13 cellular contexts compared by ENCODE assay signal in the genomic region with DNA sequence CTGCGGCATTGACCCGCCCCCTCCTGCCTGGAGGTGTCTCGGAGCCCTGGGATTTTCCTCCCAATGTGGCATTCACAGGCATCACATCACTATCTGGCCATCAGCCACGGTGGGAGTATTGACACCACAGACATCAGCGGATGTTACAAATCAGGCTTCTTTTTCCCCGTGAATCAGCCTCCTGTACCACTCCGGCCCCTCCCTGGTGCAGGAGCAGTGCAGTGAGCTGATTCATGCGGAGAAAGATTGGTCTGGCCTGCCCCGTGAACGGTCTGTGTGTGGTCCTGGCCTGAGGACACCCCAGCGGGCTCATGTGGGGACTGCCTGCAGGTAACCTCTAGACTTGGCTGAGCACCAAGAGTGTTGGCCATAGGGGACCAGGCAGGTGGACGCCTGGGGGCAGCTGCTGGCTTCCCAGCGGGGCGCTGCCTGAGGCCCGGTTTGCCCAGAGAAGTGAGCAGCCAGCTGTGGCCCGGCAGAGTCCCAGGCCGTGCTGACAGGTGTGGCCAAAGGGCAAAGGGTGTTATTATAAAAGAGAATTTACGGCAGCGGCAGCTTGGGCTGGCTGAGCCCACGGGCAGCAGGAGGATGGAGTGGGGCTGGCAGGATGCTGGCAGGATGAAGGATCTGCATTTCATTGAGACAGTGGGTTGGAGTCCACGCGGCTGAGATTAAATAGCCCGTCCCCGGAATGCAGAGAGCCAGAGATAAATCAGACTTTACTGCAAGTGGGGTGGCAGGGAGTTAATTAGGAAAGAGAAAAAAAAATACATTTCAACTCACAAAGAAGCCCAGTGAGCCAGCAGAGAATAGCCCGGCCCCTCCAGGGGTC. TPM values are rescaled to one million over a fixed set of nuclear protein-coding genes. Genes with fewer than 3 reads are reported as not detected.
DNase-seq lines count a peak whose midpoint lies in the region; ATAC-seq, FAIRE-seq and TF ChIP-seq lines count a peak whose summit lies in the region.
"Had no signal": no experiment of that assay in that cellular context is flagged by ENCODE, and none has a peak within 500 bp of the region (broad histone marks: within the 10 kb centered on the region; RNA-seq: fewer than 3 reads in every experiment).

No MANE protein-coding gene starts in this region.

- H3K4me1 Mint-ChIP-seq in stimulated activated effector memory CD8-positive, alpha-beta T cell treated with anti-CD3 and anti-CD28 coated beads, Interleukin-12 subunit alpha, Interleukin-12 subunit beta, amount 100 ng/mL, for 72 hours, result peaks cover 20% of the 10 kb centered on the region

- H3K27me3 ChIP-seq in RWPE2 (ENCODE audit: insufficient read depth, poor library complexity, severe bottlenecking), result no peaks in the 10 kb centered on the region

- no peak overlapping the region for H3K4me3 Mint-ChIP-seq in stimulated activated effector memory CD8-positive, alpha-beta T cell treated with anti-CD3 and anti-CD28 coated beads, Interleukin-12 subunit alpha, Interleukin-12 subunit beta, amount 100 ng/mL, for 72 hours
- H3K4me3 Mint-ChIP-seq: dendritic cell treated with granulocyte-macrophage colony-stimulating factor and Interleukin-4, amounts not matched to agents 40 ng/mL and 50 ng/mL, for 4 days had no signal

- DNase-seq in NCI-H2081 (lab: John Stamatoyannopoulos, UW) (peak; percentile 78 to 91), NCI-H2081 treated with DMSO at 0.1 percent for 48 hours (lab: John Stamatoyannopoulos, UW) (no peak), RWPE2 (ENCODE audit: low spot score) (peak; percentile 84), fibroblast of mammary gland (ENCODE audit: low read depth) (peak; percentile 87), NCI-H526 (lab: John Stamatoyannopoulos, UW) (no peak), frontal cortex (ENCODE audit: low spot score in 2 of 2) (no peak)
- no peak for DNase-seq in stimulated activated effector memory CD8-positive, alpha-beta T cell treated with anti-CD3 and anti-CD28 coated beads, Interleukin-12 subunit alpha, Interleukin-12 subunit beta, amount 100 ng/mL, for 72 hours (ENCODE audit: low spot score in 2 of 2)
- DNase-seq: 8988T; activated T-cell treated with anti-CD3 and anti-CD28 coated beads for 4 hours; stimulated activated CD4-positive, alpha-beta T cell treated with anti-CD3 and anti-CD28 coated beads, Interleukin-4, amount 100 ng/mL, for 24 hours; tibial artery had no signal

- no peaks in the 10 kb centered on the region for H3K36me3 Mint-ChIP-seq in stimulated activated effector memory CD8-positive, alpha-beta T cell treated with anti-CD3 and anti-CD28 coated beads, Interleukin-12 subunit alpha, Interleukin-12 subunit beta, amount 100 ng/mL, for 72 hours

- peaks cover 24% of the 10 kb centered on the region for H3K4me1 ChIP-seq in RWPE2 (ENCODE audit: insufficient read depth, poor library complexity, severe bottlenecking)
- H3K4me1 ChIP-seq: tibial artery had no signal

- H3K9me3 ChIP-seq in RWPE2 (ENCODE audit: severe bottlenecking), result no peaks in the 10 kb centered on the region
- H3K9me3 ChIP-seq: tibial artery had no signal

- no peaks in the 10 kb centered on the region for H3K36me3 ChIP-seq in RWPE2 (ENCODE audit: low read depth)
- H3K36me3 ChIP-seq: tibial artery had no signal

- H3K9me3 Mint-ChIP-seq in stimulated activated effector memory CD8-positive, alpha-beta T cell treated with anti-CD3 and anti-CD28 coated beads, Interleukin-12 subunit alpha, Interleukin-12 subunit beta, amount 100 ng/mL, for 72 hours, result no peaks in the 10 kb centered on the region

- TF ChIP-seq CTCF in RWPE2 (IDR thresholded peaks at IDR 0.05; ENCODE audit: poor library complexity, severe bottlenecking) (no peak), fibroblast of mammary gland (conservative IDR thresholded peaks at IDR 0.05; ENCODE audit: control insufficient read depth, insufficient read depth, low read depth, low read length) (no peak)

- no peak overlapping the region for H3K4me3 ChIP-seq in RWPE2 (ENCODE audit: severe bottlenecking)
- no peak overlapping the region for H3K4me3 ChIP-seq in fibroblast of mammary gland (ENCODE audit: control insufficient read depth, low read depth, low read length)
- H3K4me3 ChIP-seq: tibial artery had no signal

- ATAC-seq in RWPE2 (ENCODE audit: low read depth) (peak; percentile 82), GM18858 (IDR thresholded peaks at IDR 0.05; ENCODE audit: unreplicated experiment) (no peak)
- ATAC-seq in stimulated activated effector memory CD8-positive, alpha-beta T cell treated with anti-CD3 and anti-CD28 coated beads, Interleukin-12 subunit alpha, Interleukin-12 subunit beta, amount 100 ng/mL, for 72 hours, result no peak

- no peak for FAIRE-seq in frontal cortex (lab: Jason Lieb, UNC)

- peak overlapping the region; percentile 87 for H3K27ac ChIP-seq in RWPE2 (ENCODE audit: poor library complexity, severe bottlenecking)
- H3K27ac ChIP-seq: tibial artery had no signal

- H3K27ac Mint-ChIP-seq in stimulated activated effector memory CD8-positive, alpha-beta T cell treated with anti-CD3 and anti-CD28 coated beads, Interleukin-12 subunit alpha, Interleukin-12 subunit beta, amount 100 ng/mL, for 72 hours, result peak overlapping the region; percentile 68
- H3K27ac Mint-ChIP-seq: dendritic cell treated with granulocyte-macrophage colony-stimulating factor and Interleukin-4, amounts not matched to agents 40 ng/mL and 50 ng/mL, for 4 days had no signal

RNA-seq across cellular contexts. Expression of gene GNA12, which starts 32.1 kb away (rescaled TPM):
- total RNA-seq in frontal cortex, result 11.8 TPM

Comparison
In these comparisons a context has a peak if more than half of its experiments do, and no peak if none do; other contexts are left out.
1. DNase-seq: peak in NCI-H2081 (2 of 2), RWPE2 (single experiment) and fibroblast of mammary gland (single experiment); none in NCI-H2081 treated with DMSO at 0.1 percent for 48 hours (single experiment), stimulated activated effector memory CD8-positive, alpha-beta T cell treated with anti-CD3 and anti-CD28 coated beads, Interleukin-12 subunit alpha, Interleukin-12 subunit beta, amount 100 ng/mL, for 72 hours (0 of 2), NCI-H526 (0 of 2) and frontal cortex (0 of 2).